In the genomic region with DNA sequence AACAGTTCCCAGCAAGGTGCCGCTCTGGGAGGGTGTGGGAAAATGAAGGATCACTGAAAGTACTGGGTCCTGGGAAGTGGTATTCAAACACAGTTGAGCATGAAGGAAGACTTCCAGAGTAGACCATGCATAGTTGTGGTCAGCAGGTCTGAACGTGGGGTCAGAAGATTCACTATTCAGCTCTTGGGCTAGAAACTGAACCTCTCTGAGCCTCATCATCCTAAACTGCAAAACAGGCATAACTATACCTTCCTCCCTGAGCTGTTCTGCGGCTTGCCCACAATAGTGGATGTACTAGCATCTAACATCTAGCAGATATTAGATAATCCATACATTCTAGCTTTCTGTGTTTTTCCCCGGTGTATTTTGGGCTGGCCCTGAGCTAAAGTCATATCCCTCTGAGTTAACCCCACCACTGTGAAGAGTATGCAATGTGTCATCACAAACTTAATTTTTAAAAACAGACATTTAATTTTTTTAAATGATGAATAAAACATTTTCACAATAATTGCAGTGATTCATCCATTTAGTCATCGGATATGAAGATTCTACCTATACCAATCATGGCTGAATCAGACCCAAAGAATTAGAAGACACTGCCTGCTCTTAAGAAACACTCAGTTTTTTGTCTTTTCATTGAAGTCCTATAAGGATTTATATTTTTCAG, we compare ENCODE assay signal across 13 cellular contexts.
A peak's percentile ranks its signal among the peaks of the same experiment; 100 is the strongest.
DNase-seq lines count a peak whose midpoint lies in the region; TF ChIP-seq lines count a peak whose summit lies in the region.
"Had no signal": no experiment of that assay in that cellular context is flagged by ENCODE, and none has a peak within 500 bp of the region (broad histone marks: within the 10 kb centered on the region; RNA-seq: fewer than 3 reads in every experiment).

No MANE protein-coding gene starts in this region.

- TF ChIP-seq CTCF in SK-N-SH (IDR thresholded peaks at IDR 0.05) (no peak), fibroblast of mammary gland (conservative IDR thresholded peaks at IDR 0.05; ENCODE audit: control insufficient read depth, insufficient read depth, low read depth, low read length) (no peak)

- H3K79me2 ChIP-seq in ACC112 (ENCODE audit: control insufficient read depth, insufficient read depth, low read length, unreplicated experiment) (no peaks in the 10 kb centered on the region), SK-N-SH (ENCODE audit: insufficient read depth) (no peaks in the 10 kb centered on the region)

- H3K4me1 Mint-ChIP-seq in activated CD4-positive, alpha-beta memory T cell treated with anti-CD3 and anti-CD28 coated beads, Interleukin-2, amount 10 ng/mL, durations not matched to agents 7 days and 5 days = no peaks in the 10 kb centered on the region
- no peaks in the 10 kb centered on the region for H3K4me1 Mint-ChIP-seq in activated T-cell treated with anti-CD3 and anti-CD28 coated beads, Interleukin-2, amount 50 U/mL, for 24 hours (ENCODE audit: low read depth)

- no peaks in the 10 kb centered on the region for H3K9me2 ChIP-seq in SK-N-SH

- H3K9ac ChIP-seq in SK-N-SH = peak overlapping the region; percentile 35; the same call in 1 of the 2 replicates

- peak in 1 of 2 experiments; percentile 77; a peak in 2 of 4 replicates for TF ChIP-seq EP300 in SK-N-SH (IDR thresholded peaks at IDR 0.05; ENCODE audit: borderline replicate concordance in 1 of 2, low read depth in 1 of 2, low read length in 1 of 2)

- H3K4me1 ChIP-seq in ACC112 (ENCODE audit: control insufficient read depth, insufficient read depth, low read length, unreplicated experiment) (peaks cover 42% of the 10 kb centered on the region), SK-N-SH (ENCODE audit: control insufficient read depth in 1 of 2, insufficient read depth in 2 of 2, low read depth in 1 of 2, low read length in 1 of 2) (peaks cover 2 to 10% of the 10 kb centered on the region in 2 experiments; a peak in 2 of 4 replicates)
- H3K4me1 ChIP-seq: upper lobe of right lung had no signal

- H4K20me1 ChIP-seq in SK-N-SH (ENCODE audit: insufficient read depth) = no peaks in the 10 kb centered on the region

- H3K27me3 ChIP-seq in ACC112 (ENCODE audit: insufficient read depth, low read length) = no peaks in the 10 kb centered on the region
- H3K27me3 ChIP-seq in SK-N-SH (ENCODE audit: insufficient read depth) = no peaks in the 10 kb centered on the region
- H3K27me3 ChIP-seq: upper lobe of right lung had no signal

- H3K9me3 ChIP-seq in SK-N-SH = no peaks in the 10 kb centered on the region
- H3K9me3 ChIP-seq: upper lobe of right lung had no signal

- H3K9me3 Mint-ChIP-seq in activated CD4-positive, alpha-beta memory T cell treated with anti-CD3 and anti-CD28 coated beads, Interleukin-2, amount 10 ng/mL, durations not matched to agents 7 days and 5 days = no peaks in the 10 kb centered on the region
- H3K9me3 Mint-ChIP-seq in activated T-cell treated with anti-CD3 and anti-CD28 coated beads, Interleukin-2, amount 50 U/mL, for 24 hours = no peaks in the 10 kb centered on the region
- H3K9me3 Mint-ChIP-seq: activated CD8-positive, alpha-beta T cell treated with anti-CD3 and anti-CD28 coated beads for 36 hours had no signal

- H3K4me3 ChIP-seq in ACC112 (ENCODE audit: low read depth, low read length) = peak overlapping the region; percentile 27; the same call in 1 of the 2 replicates
- no peak overlapping the region for H3K4me3 ChIP-seq in SK-N-SH (ENCODE audit: low read depth in 2 of 2, low read length in 1 of 2)
- H3K4me3 ChIP-seq in fibroblast of mammary gland (ENCODE audit: control insufficient read depth, low read depth, low read length) = no peak overlapping the region
- H3K4me3 ChIP-seq: upper lobe of right lung had no signal

- H3K27ac ChIP-seq in ACC112 (ENCODE audit: low read depth, low read length) = peak overlapping the region; percentile 85
- peak overlapping the region in 1 of 2 experiments; percentile 81; a peak in 2 of 4 replicates for H3K27ac ChIP-seq in SK-N-SH (ENCODE audit: low read depth in 2 of 2, low read length in 1 of 2)
- H3K27ac ChIP-seq: upper lobe of right lung had no signal

- H3K36me3 Mint-ChIP-seq in activated CD4-positive, alpha-beta memory T cell treated with anti-CD3 and anti-CD28 coated beads, Interleukin-2, amount 10 ng/mL, durations not matched to agents 7 days and 5 days (ENCODE audit: low read depth) = no peaks in the 10 kb centered on the region
- no peaks in the 10 kb centered on the region for H3K36me3 Mint-ChIP-seq in activated T-cell treated with anti-CD3 and anti-CD28 coated beads, Interleukin-2, amount 50 U/mL, for 24 hours (ENCODE audit: low read depth)

- 36% methylated on average over 4 of the region's 5 CpGs for WGBS in SK-N-SH (ENCODE audit: low lambda C conversion rate)

- CTCF ChIA-PET in SK-N-SH (lab: Yijun Ruan, JAX) = no interaction called here
- CTCF ChIA-PET in activated CD4-positive, alpha-beta memory T cell treated with anti-CD3 and anti-CD28 coated beads, Interleukin-2, amount 10 ng/mL, durations not matched to agents 7 days and 5 days (lab: Charles Lee) = no interaction called here

- H3K4me2 ChIP-seq in SK-N-SH = peak overlapping the region; percentile 55

- H2AFZ ChIP-seq in ACC112 (ENCODE audit: low read length, unreplicated experiment) (no peak overlapping the region), SK-N-SH (ENCODE audit: low read depth) (peak overlapping the region; percentile 26; the same call in 1 of the 2 replicates)

- DNase-seq in HCEC 1CT = peak; percentile 91
- no peak for DNase-seq in SK-N-SH
- DNase-seq in fibroblast of mammary gland (ENCODE audit: low read depth) = peak; percentile 91
- no peak for DNase-seq in NCI-H69 (lab: John Stamatoyannopoulos, UW)
- DNase-seq in activated CD4-positive, alpha-beta memory T cell treated with anti-CD3 and anti-CD28 coated beads, Interleukin-2, amount 10 ng/mL, durations not matched to agents 7 days and 5 days = no peak
- DNase-seq in activated T-cell treated with anti-CD3 and anti-CD28 coated beads, Interleukin-2, amount 50 U/mL, for 24 hours = no peak
- no peak for DNase-seq in NCI-H82 treated with DMSO at 0.1 percent for 48 hours (lab: John Stamatoyannopoulos, UW; ENCODE audit: unreplicated experiment)
- DNase-seq: ACHN; activated CD8-positive, alpha-beta T cell treated with anti-CD3 and anti-CD28 coated beads for 36 hours; Karpas-422; stimulated activated naive CD4-positive, alpha-beta T cell treated with Interleukin-2 at 50 U/mL for 16 hours; upper lobe of right lung had no signal

- H3K27me3 Mint-ChIP-seq in activated CD4-positive, alpha-beta memory T cell treated with anti-CD3 and anti-CD28 coated beads, Interleukin-2, amount 10 ng/mL, durations not matched to agents 7 days and 5 days = no peaks in the 10 kb centered on the region
- peaks cover 21% of the 10 kb centered on the region for H3K27me3 Mint-ChIP-seq in activated T-cell treated with anti-CD3 and anti-CD28 coated beads, Interleukin-2, amount 50 U/mL, for 24 hours

- TF ChIP-seq RAD21 in SK-N-SH (IDR thresholded peaks at IDR 0.05; ENCODE audit: low read length) = no peak

- H3K36me3 ChIP-seq in ACC112 (ENCODE audit: insufficient read depth, low read length) (no peaks in the 10 kb centered on the region), SK-N-SH (replicated peaks in 1 of 2; ENCODE audit: control insufficient read depth in 1 of 2, insufficient read depth in 2 of 2, low read length in 1 of 2) (no peaks in the 10 kb centered on the region)
- H3K36me3 ChIP-seq: upper lobe of right lung had no signal

- peaks cover 21% of the 10 kb centered on the region for H3F3A ChIP-seq in SK-N-SH (replicated peaks; ENCODE audit: insufficient read depth)

- no peak overlapping the region for H3K27ac Mint-ChIP-seq in activated CD4-positive, alpha-beta memory T cell treated with anti-CD3 and anti-CD28 coated beads, Interleukin-2, amount 10 ng/mL, durations not matched to agents 7 days and 5 days
- H3K27ac Mint-ChIP-seq in activated T-cell treated with anti-CD3 and anti-CD28 coated beads, Interleukin-2, amount 50 U/mL, for 24 hours = no peak overlapping the region
- H3K27ac Mint-ChIP-seq: activated CD8-positive, alpha-beta T cell treated with anti-CD3 and anti-CD28 coated beads for 36 hours had no signal

- POLR2A ChIA-PET in SK-N-SH (lab: Yijun Ruan, JAX) = no interaction called here
- POLR2A ChIA-PET in activated CD4-positive, alpha-beta memory T cell treated with anti-CD3 and anti-CD28 coated beads, Interleukin-2, amount 10 ng/mL, durations not matched to agents 7 days and 5 days (lab: Charles Lee) = no interaction called here

- no peak overlapping the region for H3K4me3 Mint-ChIP-seq in activated CD4-positive, alpha-beta memory T cell treated with anti-CD3 and anti-CD28 coated beads, Interleukin-2, amount 10 ng/mL, durations not matched to agents 7 days and 5 days
- no peak overlapping the region for H3K4me3 Mint-ChIP-seq in activated T-cell treated with anti-CD3 and anti-CD28 coated beads, Interleukin-2, amount 50 U/mL, for 24 hours
- H3K4me3 Mint-ChIP-seq: activated CD8-positive, alpha-beta T cell treated with anti-CD3 and anti-CD28 coated beads for 36 hours had no signal

TF ChIP-seq in SK-N-SH, 30 proteins besides CTCF, POLR2A, EP300 and RAD21 (continues in another document):
- TF ChIP-seq REST (IDR thresholded peaks at IDR 0.05; ENCODE audit: low read depth, low read length) (no peak), RCOR1 (IDR thresholded peaks at IDR 0.05; ENCODE audit: low read length) (no peak), TAF1 (IDR thresholded peaks at IDR 0.05; ENCODE audit: borderline replicate concordance, low read depth, low read length) (no peak), RFX5 (IDR thresholded peaks at IDR 0.05; ENCODE audit: low read length) (no peak)

Comparison
In these comparisons a context has a peak if more than half of its experiments do, and no peak if none do; other contexts are left out.
1. DNase-seq: peak in HCEC 1CT (single experiment) and fibroblast of mammary gland (single experiment); none in SK-N-SH (single experiment), NCI-H69 (single experiment), activated CD4-positive, alpha-beta memory T cell treated with anti-CD3 and anti-CD28 coated beads, Interleukin-2, amount 10 ng/mL, durations not matched to agents 7 days and 5 days (single experiment), activated T-cell treated with anti-CD3 and anti-CD28 coated beads, Interleukin-2, amount 50 U/mL, for 24 hours (single experiment) and NCI-H82 treated with DMSO at 0.1 percent for 48 hours (single experiment).